In the genomic region with DNA sequence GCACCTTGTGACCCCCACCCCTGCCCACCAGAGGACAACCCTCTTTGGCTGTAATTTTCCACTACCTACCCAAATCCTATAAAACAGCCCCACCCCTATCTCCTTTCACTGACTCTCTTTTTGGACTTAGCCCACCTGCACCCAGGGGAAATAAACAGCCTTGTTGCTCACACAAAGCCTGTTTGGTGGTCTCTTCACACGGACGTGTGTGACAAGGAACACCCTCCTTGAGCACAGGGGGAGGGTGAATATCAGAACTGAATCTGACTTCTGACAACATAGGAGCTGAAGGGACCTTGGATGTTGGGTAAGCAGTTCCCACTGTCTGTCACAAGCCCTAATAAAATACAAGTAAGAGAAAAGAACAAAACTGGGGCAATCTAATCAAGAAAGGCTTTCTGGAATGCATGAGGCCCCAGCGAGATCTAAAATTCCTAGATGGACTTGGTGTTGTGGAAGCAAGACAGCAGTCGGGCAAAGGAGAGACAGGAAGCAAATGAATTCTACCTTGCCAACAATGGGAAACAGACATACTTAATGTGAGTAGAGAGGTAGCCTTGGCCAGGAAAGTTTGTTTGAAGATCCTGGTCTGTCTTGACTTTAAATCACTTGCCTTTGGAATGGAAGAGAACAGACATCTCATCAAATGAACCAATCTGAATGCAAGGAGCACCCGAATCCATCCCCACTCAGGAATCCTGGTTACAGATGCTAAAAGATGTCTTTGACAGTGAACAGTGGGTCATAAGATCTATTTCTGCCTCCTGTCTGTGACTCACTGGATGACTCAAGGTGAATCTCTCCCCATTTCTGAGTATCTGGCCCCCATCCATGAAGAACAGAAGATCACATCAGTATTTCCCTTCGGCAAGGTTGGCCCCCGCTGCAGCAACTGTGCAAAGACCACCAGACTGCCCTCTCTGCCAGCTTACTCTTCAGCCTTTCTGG, we compare ENCODE assay signal across 14 cellular contexts. TPM values are rescaled to one million over a fixed set of nuclear protein-coding genes. Genes with fewer than 3 reads are reported as not detected.
DNase-seq lines count a peak whose midpoint lies in the region; ATAC-seq, FAIRE-seq and TF ChIP-seq lines count a peak whose summit lies in the region.
"Had no signal": no experiment of that assay in that cellular context is flagged by ENCODE, and none has a peak within 500 bp of the region (broad histone marks: within the 10 kb centered on the region; RNA-seq: fewer than 3 reads in every experiment).

No MANE protein-coding gene starts in this region.

- H3K4me2 ChIP-seq in H1 (ENCODE audit: insufficient read depth in 1 of 2, low read depth in 2 of 2, low read length in 2 of 2), result peak overlapping the region; percentile 71 to 98
- H3K4me2 ChIP-seq in mesendoderm (ENCODE audit: low read length), result peak overlapping the region; percentile 30

- no peaks in the 10 kb centered on the region for H3K9me3 Mint-ChIP-seq in activated naive CD4-positive, alpha-beta T cell treated with anti-CD3 and anti-CD28 coated beads for 36 hours
- H3K9me3 Mint-ChIP-seq: nephron had no signal

- H2BK20ac ChIP-seq in H1 (ENCODE audit: low read length), result peak overlapping the region; percentile 38; the same call in 1 of the 2 replicates

- H4K20me1 ChIP-seq in H1 (replicated peaks in 1 of 2; ENCODE audit: control insufficient read depth in 1 of 2, insufficient read depth in 2 of 2, low read length in 2 of 2), result no peaks in the 10 kb centered on the region

- POLR2A ChIA-PET in H1 (lab: Charles Lee; ENCODE audit: partially characterized antibody), result interaction anchor here (0.7 to 8.2 kb wide), 13 partner anchors 7 to 86 kb away, joined by 3 to 47 read pairs (median 4); a partner anchor contains a TSS

- no peak overlapping the region for H3K4me3 Mint-ChIP-seq in activated naive CD4-positive, alpha-beta T cell treated with anti-CD3 and anti-CD28 coated beads for 36 hours
- H3K4me3 Mint-ChIP-seq: nephron had no signal

- H3K56ac ChIP-seq in H1 (replicated peaks; ENCODE audit: insufficient read length, low read depth, low read length) (peak overlapping the region; percentile 60), mesendoderm (ENCODE audit: low read length) (peak overlapping the region; percentile 57)

- H3K18ac ChIP-seq in H1 (ENCODE audit: extremely low read depth, low read length) (peak overlapping the region; percentile 89), mesendoderm (ENCODE audit: low read length) (peak overlapping the region; percentile 78)

- no peaks in the 10 kb centered on the region for H3K79me1 ChIP-seq in H1 (ENCODE audit: low read depth, low read length)
- no peaks in the 10 kb centered on the region for H3K79me1 ChIP-seq in mesendoderm (ENCODE audit: low read length)

- no peak overlapping the region for H3K14ac ChIP-seq in H1 (ENCODE audit: insufficient read length)

- H2BK15ac ChIP-seq in H1 (ENCODE audit: low read length) (no peak overlapping the region), mesendoderm (replicated peaks; ENCODE audit: low read depth) (no peak overlapping the region)

- H3K4me1 ChIP-seq in H1 (replicated peaks in 1 of 4; ENCODE audit: control insufficient read depth in 3 of 4, insufficient read depth in 4 of 4, low read length in 3 of 4) (peaks cover 3 to 31% (median 19%) of the 10 kb centered on the region in 4 experiments), mesendoderm (ENCODE audit: control insufficient read depth, low read depth, low read length) (peaks cover 29% of the 10 kb centered on the region), vagina (peaks cover 7% of the 10 kb centered on the region)

- H3K36me3 ChIP-seq in H1 (ENCODE audit: control insufficient read depth in 2 of 4, insufficient read depth in 4 of 4, low read length in 3 of 4), result no peaks in the 10 kb centered on the region; a peak in 1 of 8 replicates
- no peaks in the 10 kb centered on the region for H3K36me3 ChIP-seq in mesendoderm (ENCODE audit: control insufficient read depth, insufficient read depth, low read length)
- H3K36me3 ChIP-seq in vagina, result no peaks in the 10 kb centered on the region

- H2AK5ac ChIP-seq in H1 (ENCODE audit: low read depth, low read length) (no peak overlapping the region), mesendoderm (ENCODE audit: low read length) (peak overlapping the region; percentile 12)

- H3K27ac Mint-ChIP-seq in activated naive CD4-positive, alpha-beta T cell treated with anti-CD3 and anti-CD28 coated beads for 36 hours, result no peak overlapping the region
- H3K27ac Mint-ChIP-seq: nephron had no signal

- DNase-seq in COLO829 (ENCODE audit: low spot score) (peak; percentile 69), LHCN-M2 (ENCODE audit: low read depth) (peak; percentile 95), H1 (ENCODE audit: low read depth in 1 of 2, low spot score in 2 of 2) (peak in 1 of 2 experiments; percentile 61), mesendoderm (peak; percentile 81), NCI-H2171 treated with DMSO at 0.1 percent for 48 hours (lab: John Stamatoyannopoulos, UW) (no peak), vagina (ENCODE audit: extremely low spot score in 2 of 2) (no peak)
- no peak for DNase-seq in activated naive CD4-positive, alpha-beta T cell treated with anti-CD3 and anti-CD28 coated beads for 36 hours
- DNase-seq: activated T-cell treated with anti-CD3 and anti-CD28 coated beads, Interleukin-2, amount 50 U/mL, for 1 hour; cerebellar nuclear complex; NCI-H748 treated with DMSO at 0.1 percent for 48 hours; T-helper 2 cell had no signal

- peak overlapping the region; percentile 82 for H4K5ac ChIP-seq in H1 (ENCODE audit: insufficient read length, low read depth, low read length)
- peak overlapping the region; percentile 33 for H4K5ac ChIP-seq in mesendoderm (ENCODE audit: low read length)

- peaks cover 0 to 15% of the 10 kb centered on the region in 2 experiments; a peak in 1 of 4 replicates for H3K79me2 ChIP-seq in H1 (ENCODE audit: control insufficient read depth in 1 of 2, insufficient read depth in 2 of 2, low read length in 2 of 2)
- no peaks in the 10 kb centered on the region for H3K79me2 ChIP-seq in mesendoderm (ENCODE audit: control insufficient read depth, insufficient read depth, low read length)

- H4K91ac ChIP-seq in H1 (replicated peaks; ENCODE audit: insufficient read length, low read length), result peak overlapping the region; percentile 37

- no peaks in the 10 kb centered on the region for H3K36me3 Mint-ChIP-seq in activated naive CD4-positive, alpha-beta T cell treated with anti-CD3 and anti-CD28 coated beads for 36 hours (ENCODE audit: low read depth)

- H2BK12ac ChIP-seq in H1 (ENCODE audit: low read depth, low read length), result peak overlapping the region; percentile 1

- H3K4ac ChIP-seq in H1 (replicated peaks; ENCODE audit: insufficient read length, low read depth, low read length) (peak overlapping the region; percentile 92), mesendoderm (ENCODE audit: low read depth, low read length) (peak overlapping the region; percentile 91)

- H2AFZ ChIP-seq in H1 (ENCODE audit: low read length), result no peak overlapping the region

- no peak for ATAC-seq in GM19351 (IDR thresholded peaks at IDR 0.05; ENCODE audit: unreplicated experiment)

- TF ChIP-seq CTCF in H1 (IDR thresholded peaks at IDR 0.05; ENCODE audit: control extremely low read depth in 1 of 3, insufficient read depth in 1 of 3, low read depth in 1 of 3, low read length in 3 of 3) (no peak), vagina (IDR thresholded peaks at IDR 0.05) (no peak)

- intact Hi-C loops in activated naive CD4-positive, alpha-beta T cell treated with anti-CD3 and anti-CD28 coated beads for 36 hours (cut with micrococcal nuclease), result no loop called here
- intact Hi-C loops in vagina (cut with DNase I), result no loop called here

- H3K4me3 ChIP-seq in H1 (ENCODE audit: extremely low read depth in 1 of 4, insufficient read depth in 2 of 4, low read depth in 3 of 4, low read length in 4 of 4) (peak overlapping the region; percentile 29 to 59 (median 47)), mesendoderm (ENCODE audit: low read length) (peak overlapping the region; percentile 12), vagina (no peak overlapping the region)

- peaks cover 18% of the 10 kb centered on the region for H3K23me2 ChIP-seq in H1 (ENCODE audit: low read depth, low read length)

- H3K9me3 ChIP-seq in H1 (ENCODE audit: insufficient read depth in 2 of 2, low read depth in 1 of 2, low read length in 1 of 2) (no peaks in the 10 kb centered on the region; a peak in 1 of 4 replicates), vagina (no peaks in the 10 kb centered on the region)

- TF ChIP-seq RAD21 in H1 (IDR thresholded peaks at IDR 0.05 in 1 of 2, conservative IDR thresholded peaks at IDR 0.05 in 1 of 2; ENCODE audit: low read depth in 2 of 2, low read length in 2 of 2), result no peak

- H3K4me1 Mint-ChIP-seq in activated naive CD4-positive, alpha-beta T cell treated with anti-CD3 and anti-CD28 coated beads for 36 hours (ENCODE audit: low read depth), result no peaks in the 10 kb centered on the region

- H3K27ac ChIP-seq in H1 (ENCODE audit: low read depth, low read length) (peak overlapping the region; percentile 66), mesendoderm (ENCODE audit: low read depth, low read length) (peak overlapping the region; percentile 84), vagina (no peak overlapping the region)

- H3K27me3 ChIP-seq in H1 (replicated peaks in 1 of 4; ENCODE audit: control insufficient read depth in 3 of 4, extremely low read depth in 1 of 4, insufficient read depth in 3 of 4, low read length in 3 of 4) (no peaks in the 10 kb centered on the region), mesendoderm (ENCODE audit: insufficient read depth, low read length, poor library complexity) (no peaks in the 10 kb centered on the region), vagina (no peaks in the 10 kb centered on the region)

- H3K23ac ChIP-seq in H1 (ENCODE audit: insufficient read length) (peak overlapping the region; percentile 6), mesendoderm (ENCODE audit: low read length) (no peak overlapping the region)

- 37% methylated on average over 7 of the region's 7 CpGs; no CpG with 5 or more reads in 1 of the 2 experiments for WGBS in H1 (ENCODE audit: extremely low coverage in 1 of 2, insufficient coverage in 1 of 2, insufficient read length in 1 of 2, insufficient replicate concordance in 2 of 2, low coverage in 1 of 2, low lambda C conversion rate in 2 of 2, missing lambda C conversion rate in 1 of 2), 2 experiments
- no CpG with 5 or more reads among the region's 7 CpGs for WGBS in mesendoderm (ENCODE audit: extremely low coverage, insufficient coverage, low lambda C conversion rate)

- H2BK5ac ChIP-seq in H1 (ENCODE audit: low read depth, low read length) (peak overlapping the region; percentile 94), mesendoderm (ENCODE audit: low read length) (peak overlapping the region; percentile 66)

- CTCF ChIA-PET in H1 (lab: Charles Lee; ENCODE audit: partially characterized antibody), result interaction anchor here (0.6 to 4.0 kb wide), 14 partner anchors 12 to 315 kb away, joined by 3 to 29 read pairs (median 3); a partner anchor contains a TSS
- CTCF ChIA-PET in activated naive CD4-positive, alpha-beta T cell treated with anti-CD3 and anti-CD28 coated beads for 36 hours (lab: Charles Lee), result interaction anchor here (0.9 to 3.8 kb wide), 2 partner anchors 121 to 250 kb away, joined by 3 to 16 read pairs; a partner anchor contains a TSS

- peak overlapping the region in 3 of 4 experiments; percentile 9 to 77 (median 37); a peak in 4 of 7 replicates for H3K9ac ChIP-seq in H1 (replicated peaks in 1 of 4; ENCODE audit: extremely low read depth in 1 of 4, low read depth in 3 of 4, low read length in 3 of 4)
- peak overlapping the region; percentile 73 for H3K9ac ChIP-seq in mesendoderm (ENCODE audit: low read length)

- TF ChIP-seq POLR2A in H1 (IDR thresholded peaks at IDR 0.05; ENCODE audit: control extremely low read depth in 1 of 2, low read depth in 2 of 2, low read length in 2 of 2), result no peak
- no peak for TF ChIP-seq POLR2A in vagina (IDR thresholded peaks at IDR 0.05)

- no peaks in the 10 kb centered on the region for H3K27me3 Mint-ChIP-seq in activated naive CD4-positive, alpha-beta T cell treated with anti-CD3 and anti-CD28 coated beads for 36 hours (ENCODE audit: low read depth)

- FAIRE-seq in H1 (lab: Jason Lieb, UNC), result peak; percentile 13
- FAIRE-seq: GM12892 had no signal

- TF ChIP-seq EP300 in H1 (IDR thresholded peaks at IDR 0.05; ENCODE audit: borderline replicate concordance in 1 of 2, low read depth in 2 of 2, low read length in 2 of 2), result no peak

- H4K8ac ChIP-seq in H1 (ENCODE audit: extremely low read depth, insufficient read depth, low read length), result no peak overlapping the region
- no peak overlapping the region for H4K8ac ChIP-seq in mesendoderm (ENCODE audit: low read depth, low read length)

- H2BK120ac ChIP-seq in H1 (replicated peaks; ENCODE audit: low read depth, low read length) (peak overlapping the region; percentile 85), mesendoderm (ENCODE audit: low read depth, low read length) (peak overlapping the region; percentile 92)

RNA-seq across cellular contexts. Expression of a gene that starts 53.3 kb away (rescaled TPM):
- 583 and 771 TPM in 2 replicates for total RNA-seq in LHCN-M2 (2014; rRNA removed)
- 549 TPM for polyA plus RNA-seq in LHCN-M2 (2012)
- total RNA-seq in H1 (2021; fragmentation: NEBNext Ultra II Directional; extraction: Animal tissue kit (Norgen Biotek cat#: 25700)), result 55.3 and 56.0 TPM in 2 replicates
- polyA plus RNA-seq in H1 (2011; rRNA removed), result 72.1 and 72.3 TPM in 2 replicates
- 59.2 TPM for polyA plus RNA-seq in H1 (2011; cell fraction: cytosol; rRNA removed)
- 50.6 TPM for polyA plus RNA-seq in H1 (2011; cell fraction: nucleus; rRNA removed)
- polyA plus RNA-seq in H1 (2012, experiment 1 of 2), result 79.9 to 91.4 TPM (median 85.9 TPM) in 4 replicates
- 108 TPM for polyA plus RNA-seq in H1 (2012, experiment 2 of 2)
- 129 TPM for polyA plus RNA-seq in H1 (2013, experiment 1 of 2)
- 127 TPM for polyA plus RNA-seq in H1 (2013, experiment 2 of 2)
- 44.8 and 47.2 TPM in 2 replicates for polyA minus RNA-seq in H1 (2011; rRNA and poly(A)+ RNA removed)
- 24.4 TPM for polyA minus RNA-seq in H1 (2011; cell fraction: cytosol; rRNA and poly(A)+ RNA removed)
- 13.5 TPM for polyA minus RNA-seq in H1 (2011; cell fraction: nucleus; rRNA and poly(A)+ RNA removed)
- polyA plus RNA-seq in mesendoderm (2013, experiment 1 of 2), result 57.4 TPM
- polyA plus RNA-seq in mesendoderm (2013, experiment 2 of 2), result 60.0 TPM
- under 1 TPM in 1 of 2 experiments, not detected in 1; 0.10 TPM for total RNA-seq in activated naive CD4-positive, alpha-beta T cell treated with anti-CD3 and anti-CD28 coated beads for 36 hours
- 108 TPM for total RNA-seq in vagina

Comparison
In these comparisons a context has a peak if more than half of its experiments do, and no peak if none do; other contexts are left out.
1. DNase-seq: peak in COLO829 (single experiment), LHCN-M2 (single experiment) and mesendoderm (single experiment); none in activated naive CD4-positive, alpha-beta T cell treated with anti-CD3 and anti-CD28 coated beads for 36 hours (single experiment), NCI-H2171 treated with DMSO at 0.1 percent for 48 hours (single experiment) and vagina (0 of 2).
2. H3K4me3 ChIP-seq: peak in H1 (4 of 4) and mesendoderm (single experiment); none in vagina (0 of 2).
3. RNA of a gene that starts 53.3 kb away (total RNA-seq): 583 to 771 TPM in LHCN-M2, 108 TPM in vagina (single experiment) and 55.3 to 56.0 TPM in H1; 0.10 TPM in activated naive CD4-positive, alpha-beta T cell treated with anti-CD3 and anti-CD28 coated beads for 36 hours; every median in the first group is over 10 times any median in the second.